In genomic region chr21:29148535-29148934, GRCh38 we compare ENCODE assay signal across 1 cellular context.
TF ChIP-seq lines count a peak whose summit lies in the region.

No MANE protein-coding gene starts in this region.

TF ChIP-seq in GM12878, 131 proteins besides CTCF, POLR2A, EP300 and RAD21 (continued from another document):
- TF ChIP-seq NR2C2 (IDR thresholded peaks at IDR 0.05; ENCODE audit: borderline replicate concordance, control insufficient read depth, insufficient read length, low read depth) (no peak), SRF (IDR thresholded peaks at IDR 0.05; ENCODE audit: low read depth in 2 of 2, low read length in 2 of 2) (no peak), ASH2L (IDR thresholded peaks at IDR 0.05; ENCODE audit: borderline replicate concordance, low read depth) (no peak), NR2F1 (conservative IDR thresholded peaks at IDR 0.05) (no peak; the same call in 1 of the 2 replicates), HDGF (IDR thresholded peaks at IDR 0.05) (no peak), HSF1 (IDR thresholded peaks at IDR 0.05; ENCODE audit: low read depth, low read length) (no peak), MLLT1 (IDR thresholded peaks at IDR 0.05) (0 out of 2 replicates have a peak, but pooled peaks have one; percentile 50), FOXK2 (IDR thresholded peaks at IDR 0.05) (no peak), SKIL (IDR thresholded peaks at IDR 0.05; ENCODE audit: low read depth, poor library complexity, severe bottlenecking) (peak; percentile 58), JUND (IDR thresholded peaks at IDR 0.05; ENCODE audit: low read depth, low read length) (no peak), PAX5 (IDR thresholded peaks at IDR 0.05; ENCODE audit: borderline replicate concordance, low read depth, low read length) (0 out of 2 replicates have a peak, but pooled peaks have one; percentile 20), NFYA (IDR thresholded peaks at IDR 0.05; ENCODE audit: borderline replicate concordance, low read depth, low read length) (no peak), DPF2 (IDR thresholded peaks at IDR 0.05) (0 out of 2 replicates have a peak, but pooled peaks have one; percentile 52), PML (IDR thresholded peaks at IDR 0.05; ENCODE audit: low read length) (no peak), ZZZ3 (IDR thresholded peaks at IDR 0.05; ENCODE audit: control insufficient read depth, insufficient read length, low read depth) (no peak), BCL11A (IDR thresholded peaks at IDR 0.05; ENCODE audit: low read depth, low read length) (peak; percentile 90; the same call in 1 of the 2 replicates), KAT2A (conservative IDR thresholded peaks at IDR 0.05; ENCODE audit: control insufficient read depth, low read depth, low read length) (no peak), SMARCA5 (IDR thresholded peaks at IDR 0.05) (no peak), YBX1 (IDR thresholded peaks at IDR 0.05) (no peak), SPI1 (IDR thresholded peaks at IDR 0.05; ENCODE audit: borderline replicate concordance, insufficient read depth, low read depth, low read length) (no peak), BHLHE40 (IDR thresholded peaks at IDR 0.05; ENCODE audit: borderline replicate concordance in 1 of 2, low read depth in 2 of 2, low read length in 1 of 2) (peak in 1 of 2 experiments; percentile 32; a peak in 1 of 4 replicates), IKZF1 (conservative IDR thresholded peaks at IDR 0.05) (peak; percentile 62; the same call in 1 of the 2 replicates), ZNF384 (IDR thresholded peaks at IDR 0.05; ENCODE audit: borderline replicate concordance, low read depth, low read length) (no peak), POLR2AphosphoS2 (IDR thresholded peaks at IDR 0.05; ENCODE audit: low read depth, low read length) (no peak), IRF4 (IDR thresholded peaks at IDR 0.05; ENCODE audit: low read depth, low read length) (no peak), TCF7 (IDR thresholded peaks at IDR 0.05; ENCODE audit: borderline replicate concordance) (no peak), ATF7 (IDR thresholded peaks at IDR 0.05; ENCODE audit: low read depth) (no peak; the same call in 1 of the 2 replicates), CEBPZ (IDR thresholded peaks at IDR 0.05; ENCODE audit: low read depth, low read length) (no peak), ETV6 (conservative IDR thresholded peaks at IDR 0.05 in 1 of 2, IDR thresholded peaks at IDR 0.05 in 1 of 2; ENCODE audit: borderline replicate concordance in 1 of 2, low read depth in 1 of 2) (no peak), MTA2 (IDR thresholded peaks at IDR 0.05; ENCODE audit: low read depth) (peak; percentile 98), ZNF622 (IDR thresholded peaks at IDR 0.05) (no peak)
- TF ChIP-seq, protein P1, sequence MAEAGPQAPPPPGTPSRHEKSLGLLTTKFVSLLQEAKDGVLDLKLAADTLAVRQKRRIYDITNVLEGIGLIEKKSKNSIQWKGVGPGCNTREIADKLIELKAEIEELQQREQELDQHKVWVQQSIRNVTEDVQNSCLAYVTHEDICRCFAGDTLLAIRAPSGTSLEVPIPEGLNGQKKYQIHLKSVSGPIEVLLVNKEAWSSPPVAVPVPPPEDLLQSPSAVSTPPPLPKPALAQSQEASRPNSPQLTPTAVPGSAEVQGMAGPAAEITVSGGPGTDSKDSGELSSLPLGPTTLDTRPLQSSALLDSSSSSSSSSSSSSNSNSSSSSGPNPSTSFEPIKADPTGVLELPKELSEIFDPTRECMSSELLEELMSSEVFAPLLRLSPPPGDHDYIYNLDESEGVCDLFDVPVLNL (IDR thresholded peaks at IDR 0.05; ENCODE audit: low read depth, low read length) = no peak
- TF ChIP-seq, protein P2, sequence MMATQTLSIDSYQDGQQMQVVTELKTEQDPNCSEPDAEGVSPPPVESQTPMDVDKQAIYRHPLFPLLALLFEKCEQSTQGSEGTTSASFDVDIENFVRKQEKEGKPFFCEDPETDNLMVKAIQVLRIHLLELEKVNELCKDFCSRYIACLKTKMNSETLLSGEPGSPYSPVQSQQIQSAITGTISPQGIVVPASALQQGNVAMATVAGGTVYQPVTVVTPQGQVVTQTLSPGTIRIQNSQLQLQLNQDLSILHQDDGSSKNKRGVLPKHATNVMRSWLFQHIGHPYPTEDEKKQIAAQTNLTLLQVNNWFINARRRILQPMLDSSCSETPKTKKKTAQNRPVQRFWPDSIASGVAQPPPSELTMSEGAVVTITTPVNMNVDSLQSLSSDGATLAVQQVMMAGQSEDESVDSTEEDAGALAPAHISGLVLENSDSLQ (IDR thresholded peaks at IDR 0.05) = no peak
- TF ChIP-seq, protein P3, sequence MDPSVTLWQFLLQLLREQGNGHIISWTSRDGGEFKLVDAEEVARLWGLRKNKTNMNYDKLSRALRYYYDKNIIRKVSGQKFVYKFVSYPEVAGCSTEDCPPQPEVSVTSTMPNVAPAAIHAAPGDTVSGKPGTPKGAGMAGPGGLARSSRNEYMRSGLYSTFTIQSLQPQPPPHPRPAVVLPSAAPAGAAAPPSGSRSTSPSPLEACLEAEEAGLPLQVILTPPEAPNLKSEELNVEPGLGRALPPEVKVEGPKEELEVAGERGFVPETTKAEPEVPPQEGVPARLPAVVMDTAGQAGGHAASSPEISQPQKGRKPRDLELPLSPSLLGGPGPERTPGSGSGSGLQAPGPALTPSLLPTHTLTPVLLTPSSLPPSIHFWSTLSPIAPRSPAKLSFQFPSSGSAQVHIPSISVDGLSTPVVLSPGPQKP (IDR thresholded peaks at IDR 0.05; ENCODE audit: low read depth, low read length) = no peak
- TF ChIP-seq, protein P4, sequence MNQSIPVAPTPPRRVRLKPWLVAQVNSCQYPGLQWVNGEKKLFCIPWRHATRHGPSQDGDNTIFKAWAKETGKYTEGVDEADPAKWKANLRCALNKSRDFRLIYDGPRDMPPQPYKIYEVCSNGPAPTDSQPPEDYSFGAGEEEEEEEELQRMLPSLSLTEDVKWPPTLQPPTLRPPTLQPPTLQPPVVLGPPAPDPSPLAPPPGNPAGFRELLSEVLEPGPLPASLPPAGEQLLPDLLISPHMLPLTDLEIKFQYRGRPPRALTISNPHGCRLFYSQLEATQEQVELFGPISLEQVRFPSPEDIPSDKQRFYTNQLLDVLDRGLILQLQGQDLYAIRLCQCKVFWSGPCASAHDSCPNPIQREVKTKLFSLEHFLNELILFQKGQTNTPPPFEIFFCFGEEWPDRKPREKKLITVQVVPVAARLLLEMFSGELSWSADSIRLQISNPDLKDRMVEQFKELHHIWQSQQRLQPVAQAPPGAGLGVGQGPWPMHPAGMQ (IDR thresholded peaks at IDR 0.05; ENCODE audit: borderline replicate concordance) = no peak
- TF ChIP-seq, protein P5, sequence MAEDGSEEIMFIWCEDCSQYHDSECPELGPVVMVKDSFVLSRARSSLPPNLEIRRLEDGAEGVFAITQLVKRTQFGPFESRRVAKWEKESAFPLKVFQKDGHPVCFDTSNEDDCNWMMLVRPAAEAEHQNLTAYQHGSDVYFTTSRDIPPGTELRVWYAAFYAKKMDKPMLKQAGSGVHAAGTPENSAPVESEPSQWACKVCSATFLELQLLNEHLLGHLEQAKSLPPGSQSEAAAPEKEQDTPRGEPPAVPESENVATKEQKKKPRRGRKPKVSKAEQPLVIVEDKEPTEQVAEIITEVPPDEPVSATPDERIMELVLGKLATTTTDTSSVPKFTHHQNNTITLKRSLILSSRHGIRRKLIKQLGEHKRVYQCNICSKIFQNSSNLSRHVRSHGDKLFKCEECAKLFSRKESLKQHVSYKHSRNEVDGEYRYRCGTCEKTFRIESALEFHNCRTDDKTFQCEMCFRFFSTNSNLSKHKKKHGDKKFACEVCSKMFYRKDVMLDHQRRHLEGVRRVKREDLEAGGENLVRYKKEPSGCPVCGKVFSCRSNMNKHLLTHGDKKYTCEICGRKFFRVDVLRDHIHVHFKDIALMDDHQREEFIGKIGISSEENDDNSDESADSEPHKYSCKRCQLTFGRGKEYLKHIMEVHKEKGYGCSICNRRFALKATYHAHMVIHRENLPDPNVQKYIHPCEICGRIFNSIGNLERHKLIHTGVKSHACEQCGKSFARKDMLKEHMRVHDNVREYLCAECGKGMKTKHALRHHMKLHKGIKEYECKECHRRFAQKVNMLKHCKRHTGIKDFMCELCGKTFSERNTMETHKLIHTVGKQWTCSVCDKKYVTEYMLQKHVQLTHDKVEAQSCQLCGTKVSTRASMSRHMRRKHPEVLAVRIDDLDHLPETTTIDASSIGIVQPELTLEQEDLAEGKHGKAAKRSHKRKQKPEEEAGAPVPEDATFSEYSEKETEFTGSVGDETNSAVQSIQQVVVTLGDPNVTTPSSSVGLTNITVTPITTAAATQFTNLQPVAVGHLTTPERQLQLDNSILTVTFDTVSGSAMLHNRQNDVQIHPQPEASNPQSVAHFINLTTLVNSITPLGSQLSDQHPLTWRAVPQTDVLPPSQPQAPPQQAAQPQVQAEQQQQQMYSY (CRISPR knock-in tag; IDR thresholded peaks at IDR 0.05) = no peak
